Comparison of ENCODE assay signal across 1 cellular context in genomic region chr3:13484861-13485590, GRCh38.
TF ChIP-seq lines count a peak whose summit lies in the region.

No MANE protein-coding gene starts in this region.

TF ChIP-seq in K562, 482 proteins besides CTCF, POLR2A, EP300 and RAD21 (continued from another document and continues in another):
- TF ChIP-seq, protein P1, sequence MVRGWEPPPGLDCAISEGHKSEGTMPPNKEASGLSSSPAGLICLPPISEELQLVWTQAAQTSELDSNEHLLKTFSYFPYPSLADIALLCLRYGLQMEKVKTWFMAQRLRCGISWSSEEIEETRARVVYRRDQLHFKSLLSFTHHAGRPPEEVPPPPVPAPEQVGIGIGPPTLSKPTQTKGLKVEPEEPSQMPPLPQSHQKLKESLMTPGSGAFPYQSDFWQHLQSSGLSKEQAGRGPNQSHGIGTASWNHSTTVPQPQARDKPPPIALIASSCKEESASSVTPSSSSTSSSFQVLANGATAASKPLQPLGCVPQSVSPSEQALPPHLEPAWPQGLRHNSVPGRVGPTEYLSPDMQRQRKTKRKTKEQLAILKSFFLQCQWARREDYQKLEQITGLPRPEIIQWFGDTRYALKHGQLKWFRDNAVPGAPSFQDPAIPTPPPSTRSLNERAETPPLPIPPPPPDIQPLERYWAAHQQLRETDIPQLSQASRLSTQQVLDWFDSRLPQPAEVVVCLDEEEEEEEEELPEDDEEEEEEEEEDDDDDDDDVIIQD (CRISPR knock-in tag; IDR thresholded peaks at IDR 0.05), result no peak
- no peak for TF ChIP-seq ZNF436 (CRISPR knock-in tag; IDR thresholded peaks at IDR 0.05)
- peak; percentile 96 for TF ChIP-seq SMARCE1 (IDR thresholded peaks at IDR 0.05)
- TF ChIP-seq, protein P2, sequence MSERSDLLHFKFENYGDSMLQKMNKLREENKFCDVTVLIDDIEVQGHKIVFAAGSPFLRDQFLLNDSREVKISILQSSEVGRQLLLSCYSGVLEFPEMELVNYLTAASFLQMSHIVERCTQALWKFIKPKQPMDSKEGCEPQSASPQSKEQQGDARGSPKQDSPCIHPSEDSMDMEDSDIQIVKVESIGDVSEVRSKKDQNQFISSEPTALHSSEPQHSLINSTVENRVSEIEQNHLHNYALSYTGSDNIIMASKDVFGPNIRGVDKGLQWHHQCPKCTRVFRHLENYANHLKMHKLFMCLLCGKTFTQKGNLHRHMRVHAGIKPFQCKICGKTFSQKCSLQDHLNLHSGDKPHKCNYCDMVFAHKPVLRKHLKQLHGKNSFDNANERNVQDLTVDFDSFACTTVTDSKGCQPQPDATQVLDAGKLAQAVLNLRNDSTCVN (CRISPR knock-in tag; IDR thresholded peaks at IDR 0.05), result no peak
- TF ChIP-seq MXI1 (IDR thresholded peaks at IDR 0.05; ENCODE audit: low read depth, low read length), result peak; percentile 89
- peak; percentile 97 for TF ChIP-seq DPF2 (IDR thresholded peaks at IDR 0.05)
- peak; percentile 51; the same call in 1 of the 2 replicates for TF ChIP-seq ZNF197 (CRISPR knock-in tag; IDR thresholded peaks at IDR 0.05; ENCODE audit: low read depth)
- no peak for TF ChIP-seq PHF20 (IDR thresholded peaks at IDR 0.05; ENCODE audit: partially characterized antibody)
- TF ChIP-seq COPS2 (conservative IDR thresholded peaks at IDR 0.05), result no peak
- no peak for TF ChIP-seq NR2F6 (CRISPR knock-in tag; IDR thresholded peaks at IDR 0.05)
- peak; percentile 72 for TF ChIP-seq VEZF1 (CRISPR knock-in tag; IDR thresholded peaks at IDR 0.05)
- peak; percentile 93 for TF ChIP-seq TFAP4 (CRISPR knock-in tag; IDR thresholded peaks at IDR 0.05; ENCODE audit: borderline replicate concordance)
- no peak for TF ChIP-seq PURB (CRISPR knock-in tag; IDR thresholded peaks at IDR 0.05; ENCODE audit: low read depth)
- peak; percentile 99; the same call in 1 of the 2 replicates for TF ChIP-seq CTBP1 (IDR thresholded peaks at IDR 0.05; ENCODE audit: borderline replicate concordance)
- TF ChIP-seq BRF1 (IDR thresholded peaks at IDR 0.05; ENCODE audit: borderline replicate concordance, extremely low read depth, insufficient read length), result no peak
- TF ChIP-seq ZNF174 (CRISPR knock-in tag; IDR thresholded peaks at IDR 0.05), result no peak
- peak; percentile 38; the same call in 1 of the 2 replicates for TF ChIP-seq ATF4 (CRISPR knock-in tag; IDR thresholded peaks at IDR 0.05)
- peak; percentile 38; the same call in 1 of the 2 replicates for TF ChIP-seq NR2C1 (IDR thresholded peaks at IDR 0.05)
- TF ChIP-seq NR2C1 (tag; IDR thresholded peaks at IDR 0.05), result peak; percentile 50; the same call in 1 of the 2 replicates
- TF ChIP-seq POLR2B (IDR thresholded peaks at IDR 0.05; ENCODE audit: low read depth, partially characterized antibody), result no peak
- TF ChIP-seq KLF13 (tag; IDR thresholded peaks at IDR 0.05; ENCODE audit: borderline replicate concordance, low read depth), result peak; percentile 65; the same call in 1 of the 2 replicates
- 0 out of 2 replicates have a peak, but pooled peaks have one; percentile 73 for TF ChIP-seq CBX1 (IDR thresholded peaks at IDR 0.05; ENCODE audit: low read depth)
- TF ChIP-seq, protein P3, sequence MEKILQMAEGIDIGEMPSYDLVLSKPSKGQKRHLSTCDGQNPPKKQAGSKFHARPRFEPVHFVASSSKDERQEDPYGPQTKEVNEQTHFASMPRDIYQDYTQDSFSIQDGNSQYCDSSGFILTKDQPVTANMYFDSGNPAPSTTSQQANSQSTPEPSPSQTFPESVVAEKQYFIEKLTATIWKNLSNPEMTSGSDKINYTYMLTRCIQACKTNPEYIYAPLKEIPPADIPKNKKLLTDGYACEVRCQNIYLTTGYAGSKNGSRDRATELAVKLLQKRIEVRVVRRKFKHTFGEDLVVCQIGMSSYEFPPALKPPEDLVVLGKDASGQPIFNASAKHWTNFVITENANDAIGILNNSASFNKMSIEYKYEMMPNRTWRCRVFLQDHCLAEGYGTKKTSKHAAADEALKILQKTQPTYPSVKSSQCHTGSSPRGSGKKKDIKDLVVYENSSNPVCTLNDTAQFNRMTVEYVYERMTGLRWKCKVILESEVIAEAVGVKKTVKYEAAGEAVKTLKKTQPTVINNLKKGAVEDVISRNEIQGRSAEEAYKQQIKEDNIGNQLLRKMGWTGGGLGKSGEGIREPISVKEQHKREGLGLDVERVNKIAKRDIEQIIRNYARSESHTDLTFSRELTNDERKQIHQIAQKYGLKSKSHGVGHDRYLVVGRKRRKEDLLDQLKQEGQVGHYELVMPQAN (IDR thresholded peaks at IDR 0.05; ENCODE audit: borderline replicate concordance), result 0 out of 2 replicates have a peak, but pooled peaks have one; percentile 21
- TF ChIP-seq RBM14 (IDR thresholded peaks at IDR 0.05; ENCODE audit: borderline replicate concordance, insufficient read depth, low read depth, low read length), result no peak
- TF ChIP-seq RBM17 (IDR thresholded peaks at IDR 0.05; ENCODE audit: borderline replicate concordance, low read depth, low read length), result no peak
- TF ChIP-seq, protein P4, sequence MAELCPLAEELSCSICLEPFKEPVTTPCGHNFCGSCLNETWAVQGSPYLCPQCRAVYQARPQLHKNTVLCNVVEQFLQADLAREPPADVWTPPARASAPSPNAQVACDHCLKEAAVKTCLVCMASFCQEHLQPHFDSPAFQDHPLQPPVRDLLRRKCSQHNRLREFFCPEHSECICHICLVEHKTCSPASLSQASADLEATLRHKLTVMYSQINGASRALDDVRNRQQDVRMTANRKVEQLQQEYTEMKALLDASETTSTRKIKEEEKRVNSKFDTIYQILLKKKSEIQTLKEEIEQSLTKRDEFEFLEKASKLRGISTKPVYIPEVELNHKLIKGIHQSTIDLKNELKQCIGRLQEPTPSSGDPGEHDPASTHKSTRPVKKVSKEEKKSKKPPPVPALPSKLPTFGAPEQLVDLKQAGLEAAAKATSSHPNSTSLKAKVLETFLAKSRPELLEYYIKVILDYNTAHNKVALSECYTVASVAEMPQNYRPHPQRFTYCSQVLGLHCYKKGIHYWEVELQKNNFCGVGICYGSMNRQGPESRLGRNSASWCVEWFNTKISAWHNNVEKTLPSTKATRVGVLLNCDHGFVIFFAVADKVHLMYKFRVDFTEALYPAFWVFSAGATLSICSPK (IDR thresholded peaks at IDR 0.05; ENCODE audit: borderline replicate concordance), result no peak
- TF ChIP-seq, protein P5, sequence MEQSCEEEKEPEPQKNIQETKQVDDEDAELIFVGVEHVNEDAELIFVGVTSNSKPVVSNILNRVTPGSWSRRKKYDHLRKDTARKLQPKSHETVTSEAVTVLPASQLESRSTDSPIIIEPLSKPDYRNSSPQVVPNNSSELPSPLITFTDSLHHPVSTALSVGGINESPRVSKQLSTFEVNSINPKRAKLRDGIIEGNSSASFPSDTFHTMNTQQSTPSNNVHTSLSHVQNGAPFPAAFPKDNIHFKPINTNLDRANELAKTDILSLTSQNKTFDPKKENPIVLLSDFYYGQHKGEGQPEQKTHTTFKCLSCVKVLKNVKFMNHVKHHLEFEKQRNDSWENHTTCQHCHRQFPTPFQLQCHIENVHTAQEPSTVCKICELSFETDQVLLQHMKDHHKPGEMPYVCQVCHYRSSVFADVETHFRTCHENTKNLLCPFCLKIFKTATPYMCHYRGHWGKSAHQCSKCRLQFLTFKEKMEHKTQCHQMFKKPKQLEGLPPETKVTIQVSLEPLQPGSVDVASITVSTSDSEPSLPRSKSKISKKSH (CRISPR knock-in tag; IDR thresholded peaks at IDR 0.05), result no peak
- TF ChIP-seq ZEB2 (IDR thresholded peaks at IDR 0.05), result peak; percentile 93
- no peak for TF ChIP-seq BDP1 (IDR thresholded peaks at IDR 0.05; ENCODE audit: insufficient read depth, insufficient read length)
- no peak for TF ChIP-seq ATF3 (IDR thresholded peaks at IDR 0.05)
- TF ChIP-seq ATF3 (CRISPR knock-in tag; conservative IDR thresholded peaks at IDR 0.05), result no peak; the same call in 1 of the 2 replicates
- TF ChIP-seq SMARCA4 (IDR thresholded peaks at IDR 0.05), result peak; percentile 97
- TF ChIP-seq PHTF2 (CRISPR knock-in tag; IDR thresholded peaks at IDR 0.05), result no peak
- no peak for TF ChIP-seq GTF2A2 (tag; IDR thresholded peaks at IDR 0.05)
- TF ChIP-seq CHCHD3 (CRISPR knock-in tag; IDR thresholded peaks at IDR 0.05), result no peak
- TF ChIP-seq ETV5 (CRISPR knock-in tag; IDR thresholded peaks at IDR 0.05; ENCODE audit: low read depth), result peak; percentile 72
- TF ChIP-seq CREB3L1 (IDR thresholded peaks at IDR 0.05; ENCODE audit: borderline replicate concordance, low read depth), result peak; percentile 38; the same call in 1 of the 2 replicates
- TF ChIP-seq POLR2G (IDR thresholded peaks at IDR 0.05; ENCODE audit: low read depth, low read length), result peak; percentile 75
- peak; percentile 90 for TF ChIP-seq LEF1 (IDR thresholded peaks at IDR 0.05)
- TF ChIP-seq PTBP1 (IDR thresholded peaks at IDR 0.05; ENCODE audit: low read depth, low read length), result no peak
- no peak for TF ChIP-seq ARID3B (CRISPR knock-in tag; IDR thresholded peaks at IDR 0.05; ENCODE audit: borderline replicate concordance)
- TF ChIP-seq HES1 (IDR thresholded peaks at IDR 0.05; ENCODE audit: low read depth), result peak; percentile 90
- TF ChIP-seq CXXC5 (CRISPR knock-in tag; IDR thresholded peaks at IDR 0.05), result peak; percentile 100
- no peak for TF ChIP-seq ZNF217 (CRISPR knock-in tag; IDR thresholded peaks at IDR 0.05)
- TF ChIP-seq, protein P6, sequence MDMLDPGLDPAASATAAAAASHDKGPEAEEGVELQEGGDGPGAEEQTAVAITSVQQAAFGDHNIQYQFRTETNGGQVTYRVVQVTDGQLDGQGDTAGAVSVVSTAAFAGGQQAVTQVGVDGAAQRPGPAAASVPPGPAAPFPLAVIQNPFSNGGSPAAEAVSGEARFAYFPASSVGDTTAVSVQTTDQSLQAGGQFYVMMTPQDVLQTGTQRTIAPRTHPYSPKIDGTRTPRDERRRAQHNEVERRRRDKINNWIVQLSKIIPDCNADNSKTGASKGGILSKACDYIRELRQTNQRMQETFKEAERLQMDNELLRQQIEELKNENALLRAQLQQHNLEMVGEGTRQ (CRISPR knock-in tag; IDR thresholded peaks at IDR 0.05), result no peak
- peak; percentile 49 for TF ChIP-seq TBP (optimal IDR thresholded peaks at IDR 0.05; ENCODE audit: low read depth, low read length)
- TF ChIP-seq CAMTA2 (CRISPR knock-in tag; conservative IDR thresholded peaks at IDR 0.05), result no peak
- TF ChIP-seq SIN3A (IDR thresholded peaks at IDR 0.05; ENCODE audit: borderline replicate concordance in 2 of 2, control insufficient read depth in 1 of 2, low read depth in 2 of 2, low read length in 2 of 2), result peak in 1 of 2 experiments; percentile 41; a peak in 1 of 4 replicates
- TF ChIP-seq SOX6 (IDR thresholded peaks at IDR 0.05), result peak; percentile 91
- peak; percentile 59; the same call in 1 of the 2 replicates for TF ChIP-seq GABPB1 (CRISPR knock-in tag; IDR thresholded peaks at IDR 0.05)
